1 cellular context compared by ENCODE assay signal in genomic region chr12:63985456-63985855, GRCh38.
TF ChIP-seq lines count a peak whose summit lies in the region.

No MANE protein-coding gene starts in this region.

TF ChIP-seq in IMR-90, 13 proteins besides CTCF, POLR2A, EP300 and RAD21 (continued from another document):
- TF ChIP-seq RCOR1 (IDR thresholded peaks at IDR 0.05; ENCODE audit: insufficient replicate concordance, low read length) (no peak), ELK1 (IDR thresholded peaks at IDR 0.05; ENCODE audit: borderline replicate concordance, low read depth, low read length) (no peak), BHLHE40 (IDR thresholded peaks at IDR 0.05; ENCODE audit: low read depth, low read length) (no peak)
